In the genomic region with DNA sequence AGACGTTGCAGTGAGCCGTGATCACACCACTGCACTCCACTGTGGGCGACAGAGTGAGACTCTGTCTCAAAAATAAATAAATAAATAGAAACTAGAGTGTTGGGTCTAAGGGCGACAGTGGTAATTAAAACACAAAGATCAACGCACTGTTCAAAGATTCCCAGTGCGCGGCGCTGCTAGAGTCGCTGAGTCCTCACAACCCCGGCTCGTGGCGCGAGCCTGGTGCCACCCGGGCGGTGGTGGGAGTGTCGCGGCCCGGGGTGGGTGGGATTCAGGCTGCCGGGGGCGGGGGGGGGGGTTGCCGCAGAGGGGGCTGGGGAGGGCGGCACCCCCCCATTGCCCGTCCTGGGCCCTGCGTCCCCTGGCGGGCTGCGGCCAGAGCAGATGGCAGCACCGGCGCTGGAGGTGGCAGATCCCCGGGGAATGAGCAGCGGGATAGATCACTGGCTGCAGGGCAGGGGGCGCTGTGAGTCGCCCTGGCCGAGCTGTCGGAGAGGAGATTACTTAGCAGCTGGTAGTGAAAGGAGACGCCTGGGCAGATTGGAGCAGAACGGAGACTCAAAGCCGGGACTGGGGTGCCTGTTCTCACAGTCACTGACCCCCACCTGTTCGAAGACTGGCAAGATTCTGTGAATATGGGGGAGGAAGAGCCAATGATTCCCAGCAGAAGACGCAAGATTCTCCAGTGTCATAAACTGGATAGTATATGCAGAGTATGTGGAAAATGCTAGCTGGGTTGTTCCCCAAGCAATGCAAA, we compare ENCODE assay signal across 1 cellular context.
TF ChIP-seq lines count a peak whose summit lies in the region.

No MANE protein-coding gene starts in this region.

TF ChIP-seq in IMR-90, 13 proteins besides CTCF, POLR2A, EP300 and RAD21:
- TF ChIP-seq SMC3 (IDR thresholded peaks at IDR 0.05; ENCODE audit: low read depth, low read length) (peak; percentile 39), CHD1 (IDR thresholded peaks at IDR 0.05; ENCODE audit: low read depth, low read length) (no peak)
